In the genomic region with DNA sequence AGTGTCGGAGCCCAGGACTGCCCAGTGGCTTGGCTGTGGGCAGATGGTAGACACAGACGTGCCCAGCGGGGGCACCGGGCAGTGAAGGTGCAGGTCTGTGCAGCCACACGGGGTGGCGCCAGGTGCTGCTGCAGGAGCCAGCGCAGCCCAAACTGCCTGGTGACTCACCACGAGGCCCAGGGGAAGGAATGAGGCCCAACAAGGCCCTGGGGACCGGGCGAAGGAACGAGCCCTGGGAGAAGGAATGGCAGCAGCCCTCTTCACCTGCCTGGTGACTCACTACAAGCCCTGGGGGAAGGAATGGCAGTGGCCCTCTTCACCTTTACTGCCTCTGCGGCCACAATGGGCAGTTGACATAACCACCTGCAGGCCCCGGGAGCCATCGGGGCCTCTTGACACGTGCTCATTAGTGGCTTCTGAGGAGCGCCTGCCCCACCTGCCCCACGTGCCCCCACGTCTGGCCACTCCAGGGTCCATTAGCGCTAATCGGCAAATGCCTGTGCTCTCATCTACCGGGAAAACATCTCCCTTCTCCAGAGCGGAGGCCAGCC, we compare ENCODE assay signal across 12 cellular contexts. TPM values are rescaled to one million over a fixed set of nuclear protein-coding genes. Genes with fewer than 3 reads are reported as not detected.
A peak's percentile ranks its signal among the peaks of the same experiment; 100 is the strongest.
DNase-seq lines count a peak whose midpoint lies in the region; ATAC-seq and TF ChIP-seq lines count a peak whose summit lies in the region.
"Had no signal": no experiment of that assay in that cellular context is flagged by ENCODE, and none has a peak within 500 bp of the region (broad histone marks: within the 10 kb centered on the region; RNA-seq: fewer than 3 reads in every experiment).

No MANE protein-coding gene starts in this region.

- DNase-seq in Caki2 (ENCODE audit: low read depth) (peak; percentile 56), NCI-H2107 (lab: John Stamatoyannopoulos, UW) (peak; percentile 70), foreskin keratinocyte (peak; percentile 64 to 84), endothelial cell (ENCODE audit: low spot score) (no peak)
- no peak for DNase-seq in activated T-cell treated with anti-CD3 and anti-CD28 coated beads, Interleukin-2, amount 50 U/mL, for 48 hours
- DNase-seq: NCI-H524 treated with DMSO at 0.1 percent for 48 hours had no signal

- H3K27ac Mint-ChIP-seq in endothelial cell (ENCODE audit: unreplicated experiment), result no peak overlapping the region
- H3K27ac Mint-ChIP-seq: neural progenitor cell; stimulated activated memory B cell treated with anti-CD40 and anti-IgM and Interleukin-4, amounts not matched to agents 10 μg/mL and 1 μg/mL and 100 μg/mL, for 72 hours had no signal

- no peak overlapping the region for H3K27ac ChIP-seq in foreskin keratinocyte
- H3K27ac ChIP-seq: neural progenitor cell, SK-N-MC had no signal

- in situ Hi-C loops in Caki2 (cut with HindIII; ENCODE audit: low pct_unique_long_range_greater_than_20kb, low sequenced_read_pairs), result no loop called here

- H3K4me3 Mint-ChIP-seq in endothelial cell (ENCODE audit: unreplicated experiment), result no peak overlapping the region
- H3K4me3 Mint-ChIP-seq: neural progenitor cell; stimulated activated memory B cell treated with anti-CD40 and anti-IgM and Interleukin-4, amounts not matched to agents 10 μg/mL and 1 μg/mL and 100 μg/mL, for 72 hours had no signal

- peaks cover 5% of the 10 kb centered on the region for H3K4me1 ChIP-seq in foreskin keratinocyte
- H3K4me1 ChIP-seq: neural progenitor cell had no signal

- peak; percentile 80 for ATAC-seq in foreskin keratinocyte
- no peak for ATAC-seq in GM19324 (IDR thresholded peaks at IDR 0.05; ENCODE audit: low FRiP score, unreplicated experiment)

- H3K27me3 Mint-ChIP-seq in endothelial cell (ENCODE audit: unreplicated experiment), result peaks cover 14% of the 10 kb centered on the region
- H3K27me3 Mint-ChIP-seq: stimulated activated memory B cell treated with anti-CD40 and anti-IgM and Interleukin-4, amounts not matched to agents 10 μg/mL and 1 μg/mL and 100 μg/mL, for 72 hours had no signal

- peaks cover 24% of the 10 kb centered on the region for H3K36me3 Mint-ChIP-seq in endothelial cell (ENCODE audit: low read depth, unreplicated experiment)

- peak; percentile 84 for TF ChIP-seq CTCF in foreskin keratinocyte (conservative IDR thresholded peaks at IDR 0.05)
- no peak for TF ChIP-seq CTCF in endothelial cell (IDR thresholded peaks at IDR 0.05; ENCODE audit: unreplicated experiment)

- H3K9me3 Mint-ChIP-seq in endothelial cell (ENCODE audit: unreplicated experiment), result no peaks in the 10 kb centered on the region
- H3K9me3 Mint-ChIP-seq: neural progenitor cell; stimulated activated memory B cell treated with anti-CD40 and anti-IgM and Interleukin-4, amounts not matched to agents 10 μg/mL and 1 μg/mL and 100 μg/mL, for 72 hours had no signal

- H3K27me3 ChIP-seq in foreskin keratinocyte, result no peaks in the 10 kb centered on the region
- H3K27me3 ChIP-seq: neural progenitor cell had no signal

- no peaks in the 10 kb centered on the region for H3K4me1 Mint-ChIP-seq in endothelial cell (ENCODE audit: unreplicated experiment)

RNA-seq across cellular contexts. Expression of a gene that starts 9.3 kb away (rescaled TPM):
- total RNA-seq in Caki2 (2014; rRNA removed; shearing (Covaris generic); ENCODE audit: low replicate concordance), result 17.3 and 26.9 TPM in 2 replicates
- total RNA-seq in foreskin keratinocyte, result 25.9 and 26.9 TPM in 2 replicates
- 41.3 and 44.2 TPM in 2 replicates for polyA plus RNA-seq in foreskin keratinocyte
- total RNA-seq in endothelial cell (ENCODE audit: unreplicated experiment), result 66.5 TPM

RNA-seq across cellular contexts. Expression of a gene that starts 9.5 kb away (rescaled TPM):
- not detected in 2 replicates for total RNA-seq in Caki2 (2014; rRNA removed; shearing (Covaris generic); ENCODE audit: low replicate concordance)
- total RNA-seq in foreskin keratinocyte (not detected in 2 replicates), endothelial cell (ENCODE audit: unreplicated experiment) (not detected)
- not detected in 2 replicates for polyA plus RNA-seq in foreskin keratinocyte
- total RNA-seq: fibroblast of lung had no signal
- polyA plus RNA-seq: BJ, fibroblast of lung had no signal

RNA-seq across cellular contexts. Expression of a gene that starts 24.3 kb away (rescaled TPM):
- total RNA-seq in Caki2 (2014; rRNA removed; shearing (Covaris generic); ENCODE audit: low replicate concordance), result 6.8 and 9.9 TPM in 2 replicates
- total RNA-seq in foreskin keratinocyte (1.6 and 1.7 TPM in 2 replicates), endothelial cell (ENCODE audit: unreplicated experiment) (0.46 TPM)
- 2.0 and 3.8 TPM in 2 replicates for polyA plus RNA-seq in foreskin keratinocyte

RNA-seq across cellular contexts. Expression of a gene that starts 29.3 kb away (rescaled TPM):
- 6.2 and 34.0 TPM in 2 replicates for total RNA-seq in Caki2 (2014; rRNA removed; shearing (Covaris generic); ENCODE audit: low replicate concordance)
- total RNA-seq in foreskin keratinocyte (48.8 and 55.4 TPM in 2 replicates), endothelial cell (ENCODE audit: unreplicated experiment) (40.6 TPM)
- 63.7 and 68.1 TPM in 2 replicates for polyA plus RNA-seq in foreskin keratinocyte

RNA-seq across cellular contexts. Expression of a gene that starts 31.6 kb away (rescaled TPM):
- not detected in 2 replicates for total RNA-seq in Caki2 (2014; rRNA removed; shearing (Covaris generic); ENCODE audit: low replicate concordance)
- not detected in 2 replicates for total RNA-seq in foreskin keratinocyte
- polyA plus RNA-seq in foreskin keratinocyte, result not detected in 2 replicates
- total RNA-seq in endothelial cell (ENCODE audit: unreplicated experiment), result not detected

Comparison
In these comparisons a context has a peak if more than half of its experiments do, and no peak if none do; other contexts are left out.
1. DNase-seq: peak in Caki2 (single experiment), NCI-H2107 (single experiment) and foreskin keratinocyte (2 of 2); none in endothelial cell (single experiment) and activated T-cell treated with anti-CD3 and anti-CD28 coated beads, Interleukin-2, amount 50 U/mL, for 48 hours (0 of 2).